In genomic region chrX:19003756-19004155, GRCh38 we compare ENCODE assay signal across 28 cellular contexts.
"Had no signal": no experiment of that assay in that cellular context is flagged by ENCODE, and none has a peak within 500 bp of the region (broad histone marks: within the 10 kb centered on the region; RNA-seq: fewer than 3 reads in every experiment).

No MANE protein-coding gene starts in this region.

- H3K36me3 Mint-ChIP-seq: mesothelial cell of epicardium; naive B cell; natural killer cell; neural progenitor cell; stimulated activated naive B cell treated with anti-CD40 and anti-IgM and Interleukin-4, amounts not matched to agents 10 μg/mL and 1 μg/mL and 100 μg/mL, for 72 hours had no signal

- H3K4me3 Mint-ChIP-seq: mesothelial cell of epicardium; naive B cell; natural killer cell; nephron progenitor cell; neural progenitor cell; stimulated activated naive B cell treated with anti-CD40 and anti-IgM and Interleukin-4, amounts not matched to agents 10 μg/mL and 1 μg/mL and 100 μg/mL, for 72 hours had no signal

- H3K27me3 Mint-ChIP-seq: naive B cell; progenitor cell of endocrine pancreas; stimulated activated naive B cell treated with anti-CD40 and anti-IgM and Interleukin-4, amounts not matched to agents 10 μg/mL and 1 μg/mL and 100 μg/mL, for 72 hours had no signal

- H3K27me3 ChIP-seq: neural progenitor cell, neutrophil, ovary, right atrium auricular region, stomach, testis, thyroid gland, transverse colon, upper lobe of left lung, vagina had no signal

- H3K9ac ChIP-seq: neural progenitor cell had no signal

- DNase-seq: islet precursor cell; left ventricle myocardium inferior; mesendoderm; naive B cell; natural killer cell; nephron progenitor cell; occipital lobe; ovary; stimulated activated CD4-positive, alpha-beta T cell treated with anti-CD3 and anti-CD28 coated beads, Interleukin-12 subunit alpha, Interleukin-12 subunit beta, amount 100 ng/mL, for 4 hours; stimulated activated CD4-positive, alpha-beta T cell treated with anti-CD3 and anti-CD28 coated beads, Interleukin-15, amount 100 ng/mL, for 24 hours; stimulated activated CD4-positive, alpha-beta T cell treated with anti-CD3 and anti-CD28 coated beads, Interleukin-2, amount 100 ng/mL, for 24 hours; stimulated activated CD4-positive, alpha-beta T cell treated with anti-CD3 and anti-CD28 coated beads, Interleukin-4, amount 100 ng/mL, for 1 hour; stimulated activated naive B cell treated with anti-CD40 and anti-IgM and Interleukin-4, amounts not matched to agents 10 μg/mL and 1 μg/mL and 100 μg/mL, for 72 hours; stimulated activated naive CD8-positive, alpha-beta T cell treated with anti-CD3 and anti-CD28 coated beads, Interleukin-15, Interleukin-2, amounts not matched to agents 100 U/mL and 50 U/mL, for 24 hours; stomach; testis; thyroid gland; transverse colon; upper lobe of left lung had no signal

- H3K4me2 ChIP-seq: neural progenitor cell had no signal

- H3K4me1 ChIP-seq: left ventricle myocardium inferior, neural progenitor cell, right atrium auricular region, stomach, testis, thyroid gland, transverse colon, upper lobe of left lung, vagina had no signal

- H2AFZ ChIP-seq: neural progenitor cell had no signal

- H3K36me3 ChIP-seq: left ventricle myocardium inferior, neural progenitor cell, neutrophil, ovary, right atrium auricular region, stomach, thyroid gland, transverse colon, upper lobe of left lung, vagina had no signal

- H3K9me3 Mint-ChIP-seq: natural killer cell; neural progenitor cell; stimulated activated naive B cell treated with anti-CD40 and anti-IgM and Interleukin-4, amounts not matched to agents 10 μg/mL and 1 μg/mL and 100 μg/mL, for 72 hours had no signal

- H3K9me3 ChIP-seq: left ventricle myocardium inferior, neutrophil, ovary, right atrium auricular region, stomach, testis, thyroid gland, transverse colon, upper lobe of left lung, vagina had no signal

- H3K4me3 ChIP-seq: left ventricle myocardium inferior, lung, neural progenitor cell, ovary, right atrium auricular region, skin epidermis, stomach, testis, thyroid gland, transverse colon, upper lobe of left lung, vagina had no signal

- H3K27ac ChIP-seq: left ventricle myocardium inferior, neural progenitor cell, neutrophil, ovary, right atrium auricular region, skin epidermis, stomach, testis, thyroid gland, transverse colon, upper lobe of left lung, vagina had no signal

- H3K4me1 Mint-ChIP-seq: naive B cell; natural killer cell; nephron progenitor cell; neural progenitor cell; stimulated activated naive B cell treated with anti-CD40 and anti-IgM and Interleukin-4, amounts not matched to agents 10 μg/mL and 1 μg/mL and 100 μg/mL, for 72 hours had no signal

- ATAC-seq: natural killer cell; sciatic nerve; stimulated activated naive B cell treated with anti-CD40 and anti-IgM and Interleukin-4, amounts not matched to agents 10 μg/mL and 1 μg/mL and 100 μg/mL, for 72 hours; stimulated activated naive CD8-positive, alpha-beta T cell treated with anti-CD3 and anti-CD28 coated beads, Interleukin-15, Interleukin-2, amounts not matched to agents 100 U/mL and 50 U/mL, for 24 hours had no signal

- H3K27ac Mint-ChIP-seq: mesothelial cell of epicardium; naive B cell; natural killer cell; nephron progenitor cell; neural progenitor cell; progenitor cell of endocrine pancreas; stimulated activated naive B cell treated with anti-CD40 and anti-IgM and Interleukin-4, amounts not matched to agents 10 μg/mL and 1 μg/mL and 100 μg/mL, for 72 hours had no signal
